1 cellular context compared by ENCODE assay signal in the genomic region with DNA sequence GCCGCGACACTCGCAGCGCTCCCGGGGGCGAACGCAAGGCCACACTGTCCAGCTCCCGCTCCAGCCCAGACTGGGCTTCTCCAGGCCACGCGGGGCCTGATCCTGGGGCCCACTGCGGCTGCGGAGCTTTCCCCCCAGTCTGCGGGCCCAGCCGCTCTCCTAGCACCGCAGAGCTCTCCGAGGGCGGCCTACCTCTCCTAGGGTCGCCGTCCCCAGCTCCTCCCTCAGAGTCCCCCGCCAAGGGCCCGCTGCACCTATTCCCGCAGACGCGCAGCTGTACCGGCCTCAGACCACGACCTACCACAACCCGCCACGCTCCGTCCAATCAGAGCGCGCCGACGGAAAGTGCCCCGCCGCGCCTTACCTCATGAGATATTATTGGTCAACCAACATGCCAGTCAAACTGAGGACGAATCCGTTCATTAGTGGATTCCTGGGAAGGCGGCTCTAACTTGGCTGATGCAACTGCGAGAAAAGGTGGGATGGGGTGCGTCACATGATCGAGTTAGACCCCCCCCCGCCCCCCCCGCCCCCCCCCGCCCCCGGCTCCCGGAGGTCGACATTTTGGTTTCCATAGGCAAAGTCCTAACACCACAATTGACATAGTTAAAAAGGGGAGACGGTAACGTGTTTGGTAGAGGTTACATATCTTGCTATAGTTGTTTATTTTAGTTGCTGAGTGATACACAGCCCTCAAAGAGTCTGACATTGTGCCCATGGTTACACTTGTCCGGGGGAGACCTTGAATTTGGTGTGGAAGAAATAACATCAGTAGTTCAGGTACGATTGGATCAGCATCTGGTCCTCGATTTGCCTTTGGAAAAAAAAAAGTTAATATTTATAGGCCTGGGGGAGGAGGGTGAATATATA.
A peak's percentile ranks its signal among the peaks of the same experiment; 100 is the strongest.
TF ChIP-seq lines count a peak whose summit lies in the region.

A gene (minus strand): TSS at position 278 of the 870 bp plus-strand sequence. CDS start 6,743 bp downstream, outside the sequence.

TF ChIP-seq in K562, 482 proteins besides CTCF, POLR2A, EP300 and RAD21 (continued from another document and continues in another):
- TF ChIP-seq HMGN3 (IDR thresholded peaks at IDR 0.05; ENCODE audit: borderline replicate concordance, extremely low read depth, insufficient read length, low read depth, low read length) = peak; percentile 57
- no peak for TF ChIP-seq FOSL1 (tag; conservative IDR thresholded peaks at IDR 0.05)
- no peak for TF ChIP-seq ARHGAP35 (IDR thresholded peaks at IDR 0.05; ENCODE audit: partially characterized antibody)
- TF ChIP-seq, protein P1, sequence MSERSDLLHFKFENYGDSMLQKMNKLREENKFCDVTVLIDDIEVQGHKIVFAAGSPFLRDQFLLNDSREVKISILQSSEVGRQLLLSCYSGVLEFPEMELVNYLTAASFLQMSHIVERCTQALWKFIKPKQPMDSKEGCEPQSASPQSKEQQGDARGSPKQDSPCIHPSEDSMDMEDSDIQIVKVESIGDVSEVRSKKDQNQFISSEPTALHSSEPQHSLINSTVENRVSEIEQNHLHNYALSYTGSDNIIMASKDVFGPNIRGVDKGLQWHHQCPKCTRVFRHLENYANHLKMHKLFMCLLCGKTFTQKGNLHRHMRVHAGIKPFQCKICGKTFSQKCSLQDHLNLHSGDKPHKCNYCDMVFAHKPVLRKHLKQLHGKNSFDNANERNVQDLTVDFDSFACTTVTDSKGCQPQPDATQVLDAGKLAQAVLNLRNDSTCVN (CRISPR knock-in tag; IDR thresholded peaks at IDR 0.05) = peak; percentile 92
- no peak for TF ChIP-seq ZNF79 (CRISPR knock-in tag; IDR thresholded peaks at IDR 0.05; ENCODE audit: low read depth)
- no peak for TF ChIP-seq KDM2B (CRISPR knock-in tag; IDR thresholded peaks at IDR 0.05)
- TF ChIP-seq SMARCE1 (IDR thresholded peaks at IDR 0.05) = no peak
- TF ChIP-seq BHLHE40 (IDR thresholded peaks at IDR 0.05; ENCODE audit: low read length) = peak; percentile 9; the same call in 1 of the 2 replicates
- no peak for TF ChIP-seq ZNF778 (CRISPR knock-in tag; IDR thresholded peaks at IDR 0.05)
- TF ChIP-seq, protein P2, sequence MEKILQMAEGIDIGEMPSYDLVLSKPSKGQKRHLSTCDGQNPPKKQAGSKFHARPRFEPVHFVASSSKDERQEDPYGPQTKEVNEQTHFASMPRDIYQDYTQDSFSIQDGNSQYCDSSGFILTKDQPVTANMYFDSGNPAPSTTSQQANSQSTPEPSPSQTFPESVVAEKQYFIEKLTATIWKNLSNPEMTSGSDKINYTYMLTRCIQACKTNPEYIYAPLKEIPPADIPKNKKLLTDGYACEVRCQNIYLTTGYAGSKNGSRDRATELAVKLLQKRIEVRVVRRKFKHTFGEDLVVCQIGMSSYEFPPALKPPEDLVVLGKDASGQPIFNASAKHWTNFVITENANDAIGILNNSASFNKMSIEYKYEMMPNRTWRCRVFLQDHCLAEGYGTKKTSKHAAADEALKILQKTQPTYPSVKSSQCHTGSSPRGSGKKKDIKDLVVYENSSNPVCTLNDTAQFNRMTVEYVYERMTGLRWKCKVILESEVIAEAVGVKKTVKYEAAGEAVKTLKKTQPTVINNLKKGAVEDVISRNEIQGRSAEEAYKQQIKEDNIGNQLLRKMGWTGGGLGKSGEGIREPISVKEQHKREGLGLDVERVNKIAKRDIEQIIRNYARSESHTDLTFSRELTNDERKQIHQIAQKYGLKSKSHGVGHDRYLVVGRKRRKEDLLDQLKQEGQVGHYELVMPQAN (IDR thresholded peaks at IDR 0.05; ENCODE audit: borderline replicate concordance) = peak; percentile 86; the same call in 1 of the 2 replicates
- TF ChIP-seq HDAC2 (IDR thresholded peaks at IDR 0.05) = 0 out of 2 replicates have a peak, but pooled peaks have one; percentile 15
- TF ChIP-seq, protein P3, sequence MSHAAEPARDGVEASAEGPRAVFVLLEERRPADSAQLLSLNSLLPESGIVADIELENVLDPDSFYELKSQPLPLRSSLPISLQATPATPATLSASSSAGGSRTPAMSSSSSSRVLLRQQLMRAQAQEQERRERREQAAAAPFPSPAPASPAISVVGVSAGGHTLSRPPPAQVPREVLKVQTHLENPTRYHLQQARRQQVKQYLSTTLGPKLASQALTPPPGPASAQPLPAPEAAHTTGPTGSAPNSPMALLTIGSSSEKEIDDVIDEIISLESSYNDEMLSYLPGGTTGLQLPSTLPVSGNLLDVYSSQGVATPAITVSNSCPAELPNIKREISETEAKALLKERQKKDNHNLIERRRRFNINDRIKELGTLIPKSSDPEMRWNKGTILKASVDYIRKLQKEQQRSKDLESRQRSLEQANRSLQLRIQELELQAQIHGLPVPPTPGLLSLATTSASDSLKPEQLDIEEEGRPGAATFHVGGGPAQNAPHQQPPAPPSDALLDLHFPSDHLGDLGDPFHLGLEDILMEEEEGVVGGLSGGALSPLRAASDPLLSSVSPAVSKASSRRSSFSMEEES (CRISPR knock-in tag; IDR thresholded peaks at IDR 0.05) = peak; percentile 86
- no peak for TF ChIP-seq DACH1 (IDR thresholded peaks at IDR 0.05; ENCODE audit: partially characterized antibody)
- TF ChIP-seq, protein P4, sequence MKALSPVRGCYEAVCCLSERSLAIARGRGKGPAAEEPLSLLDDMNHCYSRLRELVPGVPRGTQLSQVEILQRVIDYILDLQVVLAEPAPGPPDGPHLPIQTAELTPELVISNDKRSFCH (CRISPR knock-in tag; IDR thresholded peaks at IDR 0.05) = no peak; the same call in 1 of the 2 replicates
- TF ChIP-seq, protein P4 (tag; IDR thresholded peaks at IDR 0.05) = no peak
- 0 out of 2 replicates have a peak, but pooled peaks have one; percentile 21 for TF ChIP-seq SREBF1 (IDR thresholded peaks at IDR 0.05; ENCODE audit: borderline replicate concordance, low read depth, low read length)
- no peak for TF ChIP-seq CBX5 (IDR thresholded peaks at IDR 0.05; ENCODE audit: borderline replicate concordance, low read depth)
- no peak for TF ChIP-seq ZBTB8A (IDR thresholded peaks at IDR 0.05; ENCODE audit: partially characterized antibody)
- TF ChIP-seq CAMTA2 (CRISPR knock-in tag; conservative IDR thresholded peaks at IDR 0.05) = no peak
- TF ChIP-seq HIVEP1 (CRISPR knock-in tag; IDR thresholded peaks at IDR 0.05) = 0 out of 2 replicates have a peak, but pooled peaks have one; percentile 64
- no peak for TF ChIP-seq ELF1 (tag; IDR thresholded peaks at IDR 0.05)
- TF ChIP-seq SIX5 (IDR thresholded peaks at IDR 0.05; ENCODE audit: borderline replicate concordance in 1 of 2, insufficient read depth in 1 of 2, low read depth in 1 of 2, low read length in 2 of 2) = no peak
- peak in 1 of 2 experiments; percentile 46; a peak in 2 of 4 replicates for TF ChIP-seq NONO (IDR thresholded peaks at IDR 0.05; ENCODE audit: low read depth in 2 of 2, low read length in 1 of 2)
- TF ChIP-seq TRIM24 (IDR thresholded peaks at IDR 0.05) = peak in 1 of 2 experiments; percentile 61; a peak in 2 of 4 replicates
- TF ChIP-seq CBX2 (IDR thresholded peaks at IDR 0.05; ENCODE audit: insufficient read depth, low read length, poor library complexity, severe bottlenecking) = no peak
- TF ChIP-seq ZNF717 (CRISPR knock-in tag; IDR thresholded peaks at IDR 0.05) = no peak
- TF ChIP-seq PRMT5 (CRISPR knock-in tag; IDR thresholded peaks at IDR 0.05) = no peak
- TF ChIP-seq, protein P5, sequence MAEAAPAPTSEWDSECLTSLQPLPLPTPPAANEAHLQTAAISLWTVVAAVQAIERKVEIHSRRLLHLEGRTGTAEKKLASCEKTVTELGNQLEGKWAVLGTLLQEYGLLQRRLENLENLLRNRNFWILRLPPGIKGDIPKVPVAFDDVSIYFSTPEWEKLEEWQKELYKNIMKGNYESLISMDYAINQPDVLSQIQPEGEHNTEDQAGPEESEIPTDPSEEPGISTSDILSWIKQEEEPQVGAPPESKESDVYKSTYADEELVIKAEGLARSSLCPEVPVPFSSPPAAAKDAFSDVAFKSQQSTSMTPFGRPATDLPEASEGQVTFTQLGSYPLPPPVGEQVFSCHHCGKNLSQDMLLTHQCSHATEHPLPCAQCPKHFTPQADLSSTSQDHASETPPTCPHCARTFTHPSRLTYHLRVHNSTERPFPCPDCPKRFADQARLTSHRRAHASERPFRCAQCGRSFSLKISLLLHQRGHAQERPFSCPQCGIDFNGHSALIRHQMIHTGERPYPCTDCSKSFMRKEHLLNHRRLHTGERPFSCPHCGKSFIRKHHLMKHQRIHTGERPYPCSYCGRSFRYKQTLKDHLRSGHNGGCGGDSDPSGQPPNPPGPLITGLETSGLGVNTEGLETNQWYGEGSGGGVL (CRISPR knock-in tag; IDR thresholded peaks at IDR 0.05) = no peak
- peak; percentile 97 for TF ChIP-seq ERF (CRISPR knock-in tag; IDR thresholded peaks at IDR 0.05)
- TF ChIP-seq ZBED1 (IDR thresholded peaks at IDR 0.05) = peak; percentile 64
- TF ChIP-seq CREM (IDR thresholded peaks at IDR 0.05; ENCODE audit: low read depth) = peak; percentile 88
- no peak for TF ChIP-seq TBL1XR1 (IDR thresholded peaks at IDR 0.05; ENCODE audit: low read length in 2 of 2)
- TF ChIP-seq NFXL1 (CRISPR knock-in tag; IDR thresholded peaks at IDR 0.05) = no peak
- TF ChIP-seq, protein P6, sequence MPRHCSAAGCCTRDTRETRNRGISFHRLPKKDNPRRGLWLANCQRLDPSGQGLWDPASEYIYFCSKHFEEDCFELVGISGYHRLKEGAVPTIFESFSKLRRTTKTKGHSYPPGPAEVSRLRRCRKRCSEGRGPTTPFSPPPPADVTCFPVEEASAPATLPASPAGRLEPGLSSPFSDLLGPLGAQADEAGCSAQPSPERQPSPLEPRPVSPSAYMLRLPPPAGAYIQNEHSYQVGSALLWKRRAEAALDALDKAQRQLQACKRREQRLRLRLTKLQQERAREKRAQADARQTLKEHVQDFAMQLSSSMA (CRISPR knock-in tag; IDR thresholded peaks at IDR 0.05) = peak; percentile 77; the same call in 1 of the 2 replicates
- peak; percentile 44; the same call in 1 of the 2 replicates for TF ChIP-seq BACH1 (tag; IDR thresholded peaks at IDR 0.05)
- peak; percentile 94 for TF ChIP-seq TAF9B (IDR thresholded peaks at IDR 0.05; ENCODE audit: partially characterized antibody)
- no peak for TF ChIP-seq DDX20 (tag; IDR thresholded peaks at IDR 0.05; ENCODE audit: low read depth)
- TF ChIP-seq TAL1 (IDR thresholded peaks at IDR 0.05) = no peak
- TF ChIP-seq, protein P7, sequence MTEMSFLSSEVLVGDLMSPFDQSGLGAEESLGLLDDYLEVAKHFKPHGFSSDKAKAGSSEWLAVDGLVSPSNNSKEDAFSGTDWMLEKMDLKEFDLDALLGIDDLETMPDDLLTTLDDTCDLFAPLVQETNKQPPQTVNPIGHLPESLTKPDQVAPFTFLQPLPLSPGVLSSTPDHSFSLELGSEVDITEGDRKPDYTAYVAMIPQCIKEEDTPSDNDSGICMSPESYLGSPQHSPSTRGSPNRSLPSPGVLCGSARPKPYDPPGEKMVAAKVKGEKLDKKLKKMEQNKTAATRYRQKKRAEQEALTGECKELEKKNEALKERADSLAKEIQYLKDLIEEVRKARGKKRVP (CRISPR knock-in tag; IDR thresholded peaks at IDR 0.05) = peak; percentile 99
- TF ChIP-seq, protein P8, sequence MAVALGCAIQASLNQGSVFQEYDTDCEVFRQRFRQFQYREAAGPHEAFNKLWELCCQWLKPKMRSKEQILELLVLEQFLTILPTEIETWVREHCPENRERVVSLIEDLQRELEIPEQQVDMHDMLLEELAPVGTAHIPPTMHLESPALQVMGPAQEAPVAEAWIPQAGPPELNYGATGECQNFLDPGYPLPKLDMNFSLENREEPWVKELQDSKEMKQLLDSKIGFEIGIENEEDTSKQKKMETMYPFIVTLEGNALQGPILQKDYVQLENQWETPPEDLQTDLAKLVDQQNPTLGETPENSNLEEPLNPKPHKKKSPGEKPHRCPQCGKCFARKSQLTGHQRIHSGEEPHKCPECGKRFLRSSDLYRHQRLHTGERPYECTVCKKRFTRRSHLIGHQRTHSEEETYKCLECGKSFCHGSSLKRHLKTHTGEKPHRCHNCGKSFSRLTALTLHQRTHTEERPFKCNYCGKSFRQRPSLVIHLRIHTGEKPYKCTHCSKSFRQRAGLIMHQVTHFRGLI (CRISPR knock-in tag; IDR thresholded peaks at IDR 0.05) = no peak
- TF ChIP-seq ELF4 (CRISPR knock-in tag; IDR thresholded peaks at IDR 0.05) = peak; percentile 75; the same call in 1 of the 2 replicates
- no peak for TF ChIP-seq ZSCAN29 (IDR thresholded peaks at IDR 0.05)
- TF ChIP-seq SMAD1 (IDR thresholded peaks at IDR 0.05; ENCODE audit: low read depth, low read length, partially characterized antibody) = peak; percentile 94
- TF ChIP-seq, protein P9, sequence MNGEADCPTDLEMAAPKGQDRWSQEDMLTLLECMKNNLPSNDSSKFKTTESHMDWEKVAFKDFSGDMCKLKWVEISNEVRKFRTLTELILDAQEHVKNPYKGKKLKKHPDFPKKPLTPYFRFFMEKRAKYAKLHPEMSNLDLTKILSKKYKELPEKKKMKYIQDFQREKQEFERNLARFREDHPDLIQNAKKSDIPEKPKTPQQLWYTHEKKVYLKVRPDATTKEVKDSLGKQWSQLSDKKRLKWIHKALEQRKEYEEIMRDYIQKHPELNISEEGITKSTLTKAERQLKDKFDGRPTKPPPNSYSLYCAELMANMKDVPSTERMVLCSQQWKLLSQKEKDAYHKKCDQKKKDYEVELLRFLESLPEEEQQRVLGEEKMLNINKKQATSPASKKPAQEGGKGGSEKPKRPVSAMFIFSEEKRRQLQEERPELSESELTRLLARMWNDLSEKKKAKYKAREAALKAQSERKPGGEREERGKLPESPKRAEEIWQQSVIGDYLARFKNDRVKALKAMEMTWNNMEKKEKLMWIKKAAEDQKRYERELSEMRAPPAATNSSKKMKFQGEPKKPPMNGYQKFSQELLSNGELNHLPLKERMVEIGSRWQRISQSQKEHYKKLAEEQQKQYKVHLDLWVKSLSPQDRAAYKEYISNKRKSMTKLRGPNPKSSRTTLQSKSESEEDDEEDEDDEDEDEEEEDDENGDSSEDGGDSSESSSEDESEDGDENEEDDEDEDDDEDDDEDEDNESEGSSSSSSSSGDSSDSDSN (IDR thresholded peaks at IDR 0.05; ENCODE audit: borderline replicate concordance in 1 of 2, low read depth in 2 of 2, low read length in 2 of 2) = peak; percentile 44 to 85; a peak in 2 of 4 replicates
- TF ChIP-seq, protein P10, sequence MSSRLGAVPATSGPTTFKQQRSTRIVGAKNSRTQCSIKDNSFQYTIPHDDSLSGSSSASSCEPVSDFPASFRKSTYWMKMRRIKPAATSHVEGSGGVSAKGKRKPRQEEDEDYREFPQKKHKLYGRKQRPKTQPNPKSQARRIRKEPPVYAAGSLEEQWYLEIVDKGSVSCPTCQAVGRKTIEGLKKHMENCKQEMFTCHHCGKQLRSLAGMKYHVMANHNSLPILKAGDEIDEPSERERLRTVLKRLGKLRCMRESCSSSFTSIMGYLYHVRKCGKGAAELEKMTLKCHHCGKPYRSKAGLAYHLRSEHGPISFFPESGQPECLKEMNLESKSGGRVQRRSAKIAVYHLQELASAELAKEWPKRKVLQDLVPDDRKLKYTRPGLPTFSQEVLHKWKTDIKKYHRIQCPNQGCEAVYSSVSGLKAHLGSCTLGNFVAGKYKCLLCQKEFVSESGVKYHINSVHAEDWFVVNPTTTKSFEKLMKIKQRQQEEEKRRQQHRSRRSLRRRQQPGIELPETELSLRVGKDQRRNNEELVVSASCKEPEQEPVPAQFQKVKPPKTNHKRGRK (tag; IDR thresholded peaks at IDR 0.05) = no peak
- peak; percentile 46; the same call in 1 of the 2 replicates for TF ChIP-seq ETV5 (CRISPR knock-in tag; IDR thresholded peaks at IDR 0.05; ENCODE audit: low read depth)
- no peak for TF ChIP-seq GTF2A2 (tag; IDR thresholded peaks at IDR 0.05)
- TF ChIP-seq C11orf30 (IDR thresholded peaks at IDR 0.05; ENCODE audit: low read depth) = no peak
